Comparison of ENCODE assay signal across 16 cellular contexts in the genomic region with DNA sequence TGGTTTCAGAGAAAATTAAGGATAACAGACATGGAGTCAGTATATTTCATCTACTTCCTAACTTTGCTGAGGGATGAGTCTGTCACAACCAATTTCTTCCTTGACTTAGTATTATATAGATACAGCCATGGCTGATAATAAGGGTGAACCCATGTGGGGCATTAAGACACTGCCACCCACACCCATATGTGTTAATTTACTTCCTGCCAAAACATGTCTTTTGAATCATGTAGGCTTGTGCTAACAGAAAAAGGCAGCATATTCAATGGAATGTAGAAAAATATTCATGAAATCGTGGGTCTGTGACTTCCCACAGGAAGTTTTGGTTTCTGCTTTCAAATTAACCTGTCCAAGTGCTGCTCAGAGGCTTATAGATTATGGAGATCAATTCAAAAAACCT.
DNase-seq lines count a peak whose midpoint lies in the region; ATAC-seq, FAIRE-seq and TF ChIP-seq lines count a peak whose summit lies in the region.
"Had no signal": no experiment of that assay in that cellular context is flagged by ENCODE, and none has a peak within 500 bp of the region (broad histone marks: within the 10 kb centered on the region; RNA-seq: fewer than 3 reads in every experiment).

No MANE protein-coding gene starts in this region.

- DNase-seq in RWPE1 (ENCODE audit: low spot score) (peak; percentile 21), bronchial epithelial cell (ENCODE audit: low read depth) (peak; percentile 87), keratinocyte (ENCODE audit: low read depth, low spot score) (peak; percentile 40), upper lobe of right lung (no peak)
- DNase-seq: Caco-2; CD8-positive, alpha-beta memory T cell; DND-41; GDM1 had no signal

- H3K27me3 ChIP-seq in bronchial epithelial cell (ENCODE audit: control insufficient read depth, insufficient read depth, low read length): no peaks in the 10 kb centered on the region
- H3K27me3 ChIP-seq in keratinocyte (ENCODE audit: control insufficient read depth, extremely low read depth, insufficient read depth, low read length): no peaks in the 10 kb centered on the region
- H3K27me3 ChIP-seq in upper lobe of right lung: no peaks in the 10 kb centered on the region
- H3K27me3 ChIP-seq in gastroesophageal sphincter: no peaks in the 10 kb centered on the region
- H3K27me3 ChIP-seq: BLaER1 had no signal

- H3K27ac ChIP-seq in RWPE1: no peak overlapping the region
- peak overlapping the region; percentile 43 for H3K27ac ChIP-seq in keratinocyte (ENCODE audit: control insufficient read depth, insufficient read depth, low read length)
- H3K27ac ChIP-seq in upper lobe of right lung: no peak overlapping the region
- H3K27ac ChIP-seq in gastroesophageal sphincter: no peak overlapping the region
- H3K27ac ChIP-seq: A549, BLaER1 had no signal

- peak overlapping the region; percentile 70 for H2AFZ ChIP-seq in keratinocyte (ENCODE audit: control insufficient read depth, low read length)

- dilution Hi-C loops in keratinocyte (cut with MboI; ENCODE audit: extremely low pct_ligation_motif_present, low sequenced_read_pairs): no loop called here

- H3K9me3 ChIP-seq in keratinocyte (ENCODE audit: control insufficient read depth, low read depth, low read length) (no peaks in the 10 kb centered on the region), upper lobe of right lung (no peaks in the 10 kb centered on the region), gastroesophageal sphincter (no peaks in the 10 kb centered on the region)
- H3K9me3 ChIP-seq: A549, BLaER1, Caco-2, HAP-1 had no signal

- CTCF ChIA-PET in RWPE1 (lab: Yijun Ruan, JAX): no interaction called here

- ATAC-seq in upper lobe of right lung (no peak), gastroesophageal sphincter (no peak), HG02763 (IDR thresholded peaks at IDR 0.05; ENCODE audit: unreplicated experiment) (no peak)
- ATAC-seq: A549 had no signal

- TF ChIP-seq CTCF in RWPE1 (conservative IDR thresholded peaks at IDR 0.05; ENCODE audit: low read depth) (no peak), bronchial epithelial cell (IDR thresholded peaks at IDR 0.05; ENCODE audit: insufficient read depth, low read length, severe bottlenecking) (no peak), keratinocyte (optimal IDR thresholded peaks at IDR 0.05 in 1 of 3, IDR thresholded peaks at IDR 0.05 in 1 of 3, conservative IDR thresholded peaks at IDR 0.05 in 1 of 3; ENCODE audit: extremely low read depth in 1 of 3, insufficient read depth in 2 of 3, low read length in 3 of 3) (no peak), upper lobe of right lung (IDR thresholded peaks at IDR 0.05) (no peak), gastroesophageal sphincter (IDR thresholded peaks at IDR 0.05) (no peak)

- POLR2A ChIA-PET in RWPE1 (lab: Yijun Ruan, JAX; ENCODE audit: low non-redundant PET): no interaction called here

- TF ChIP-seq EP300 in gastroesophageal sphincter (IDR thresholded peaks at IDR 0.05): no peak

- 32 to 33% methylated on average over 1 of the region's 1 CpG for WGBS in gastroesophageal sphincter (ENCODE audit: low coverage in 1 of 2), 2 donors

- FAIRE-seq in bronchial epithelial cell (lab: Jason Lieb, UNC) (no peak), keratinocyte (lab: Jason Lieb, UNC) (peak; percentile 73)
- FAIRE-seq: A549, GM12892, GM19239, H1 had no signal

- H3K4me1 ChIP-seq in keratinocyte (ENCODE audit: control insufficient read depth, extremely low read depth, insufficient read depth, low read length) (peaks cover 14% of the 10 kb centered on the region), upper lobe of right lung (no peaks in the 10 kb centered on the region), gastroesophageal sphincter (no peaks in the 10 kb centered on the region)
- H3K4me1 ChIP-seq: A549, BLaER1, Caco-2, HAP-1 had no signal

- H3K79me2 ChIP-seq in keratinocyte (ENCODE audit: control insufficient read depth, insufficient read depth, low read length): no peaks in the 10 kb centered on the region

- intact Hi-C loops in upper lobe of right lung (cut with DNase I): no loop called here

- H4K20me1 ChIP-seq in keratinocyte (ENCODE audit: control insufficient read depth, extremely low read depth, insufficient read depth, low read length): no peaks in the 10 kb centered on the region
- H4K20me1 ChIP-seq: BLaER1 had no signal

- H3K4me3 ChIP-seq in bronchial epithelial cell (ENCODE audit: low read depth, low read length) (no peak overlapping the region), keratinocyte (ENCODE audit: control insufficient read depth in 2 of 3, extremely low read depth in 1 of 3, insufficient read depth in 2 of 3, low read depth in 1 of 3, low read length in 3 of 3) (peak overlapping the region in 1 of 3 experiments; percentile 24), upper lobe of right lung (no peak overlapping the region), gastroesophageal sphincter (no peak overlapping the region)
- H3K4me3 ChIP-seq: A549, BLaER1, HAP-1 had no signal

- no peaks in the 10 kb centered on the region for H3K9me1 ChIP-seq in keratinocyte (ENCODE audit: control insufficient read depth, extremely low read depth, insufficient read depth, low read length)

- H3K36me3 ChIP-seq in bronchial epithelial cell (ENCODE audit: control insufficient read depth, insufficient read depth, low read length) (no peaks in the 10 kb centered on the region), keratinocyte (ENCODE audit: control insufficient read depth in 2 of 2, extremely low read depth in 1 of 2, insufficient read depth in 2 of 2, low read length in 2 of 2) (no peaks in the 10 kb centered on the region), upper lobe of right lung (no peaks in the 10 kb centered on the region), gastroesophageal sphincter (no peaks in the 10 kb centered on the region)
- H3K36me3 ChIP-seq: BLaER1, HAP-1 had no signal

- peak overlapping the region; percentile 57 for H3K4me2 ChIP-seq in keratinocyte (ENCODE audit: control insufficient read depth, extremely low read depth, insufficient read depth, low read depth, low read length)
- H3K4me2 ChIP-seq: A549, BLaER1 had no signal

- no peak for TF ChIP-seq POLR2A in gastroesophageal sphincter (IDR thresholded peaks at IDR 0.05)

- H3K9ac ChIP-seq in keratinocyte (ENCODE audit: control insufficient read depth, extremely low read depth, insufficient read depth, low read length): no peak overlapping the region
- H3K9ac ChIP-seq: BLaER1 had no signal
